In the genomic region with DNA sequence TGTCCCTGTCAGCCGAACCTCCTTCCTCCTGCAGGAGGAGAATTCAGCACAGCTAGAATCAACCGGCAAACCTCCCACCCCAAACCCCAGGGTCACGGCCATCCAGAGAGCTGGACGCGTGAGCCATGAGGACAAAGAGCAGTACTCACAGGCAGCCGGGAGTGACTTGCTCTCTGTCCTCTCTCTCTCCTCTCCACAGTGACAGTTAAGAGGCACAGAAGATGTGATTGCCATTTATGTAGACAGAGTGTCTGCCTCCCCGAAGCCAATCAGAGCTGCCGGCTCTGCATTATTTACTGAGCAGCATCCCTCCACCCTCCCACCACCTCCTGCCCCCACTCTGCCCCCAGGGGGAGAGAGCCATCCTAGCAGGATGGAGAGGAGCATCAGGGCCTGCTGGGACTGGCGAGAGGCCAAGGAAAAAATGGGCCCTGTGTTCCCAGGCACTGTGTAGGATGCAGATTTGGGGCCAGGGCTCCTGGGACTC, we compare ENCODE assay signal across 1 cellular context.
TF ChIP-seq lines count a peak whose summit lies in the region.

No MANE protein-coding gene starts in this region.

TF ChIP-seq in HepG2, 621 proteins besides CTCF, POLR2A, EP300 and RAD21 (continued from another document and continues in another):
- no peak for TF ChIP-seq ZNF282 (IDR thresholded peaks at IDR 0.05; ENCODE audit: partially characterized antibody)
- no peak for TF ChIP-seq CHD4 (IDR thresholded peaks at IDR 0.05; ENCODE audit: borderline replicate concordance, low read length)
- no peak for TF ChIP-seq ZNF747 (CRISPR knock-in tag; IDR thresholded peaks at IDR 0.05; ENCODE audit: borderline replicate concordance)
- TF ChIP-seq, protein P1, sequence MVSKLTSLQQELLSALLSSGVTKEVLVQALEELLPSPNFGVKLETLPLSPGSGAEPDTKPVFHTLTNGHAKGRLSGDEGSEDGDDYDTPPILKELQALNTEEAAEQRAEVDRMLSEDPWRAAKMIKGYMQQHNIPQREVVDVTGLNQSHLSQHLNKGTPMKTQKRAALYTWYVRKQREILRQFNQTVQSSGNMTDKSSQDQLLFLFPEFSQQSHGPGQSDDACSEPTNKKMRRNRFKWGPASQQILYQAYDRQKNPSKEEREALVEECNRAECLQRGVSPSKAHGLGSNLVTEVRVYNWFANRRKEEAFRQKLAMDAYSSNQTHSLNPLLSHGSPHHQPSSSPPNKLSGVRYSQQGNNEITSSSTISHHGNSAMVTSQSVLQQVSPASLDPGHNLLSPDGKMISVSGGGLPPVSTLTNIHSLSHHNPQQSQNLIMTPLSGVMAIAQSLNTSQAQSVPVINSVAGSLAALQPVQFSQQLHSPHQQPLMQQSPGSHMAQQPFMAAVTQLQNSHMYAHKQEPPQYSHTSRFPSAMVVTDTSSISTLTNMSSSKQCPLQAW (CRISPR knock-in tag; IDR thresholded peaks at IDR 0.05), result peak; percentile 86
- TF ChIP-seq GRHL1 (CRISPR knock-in tag; conservative IDR thresholded peaks at IDR 0.05), result no peak
- TF ChIP-seq KDM2A (CRISPR knock-in tag; IDR thresholded peaks at IDR 0.05; ENCODE audit: borderline replicate concordance, low read depth), result 0 out of 2 replicates have a peak, but pooled peaks have one; percentile 13
- no peak for TF ChIP-seq CENPT (CRISPR knock-in tag; IDR thresholded peaks at IDR 0.05; ENCODE audit: low read depth)
- TF ChIP-seq GABPB1 (CRISPR knock-in tag; IDR thresholded peaks at IDR 0.05), result 0 out of 2 replicates have a peak, but pooled peaks have one; percentile 19
- no peak for TF ChIP-seq ZNF383 (CRISPR knock-in tag; IDR thresholded peaks at IDR 0.05; ENCODE audit: borderline replicate concordance)
- TF ChIP-seq, protein P2, sequence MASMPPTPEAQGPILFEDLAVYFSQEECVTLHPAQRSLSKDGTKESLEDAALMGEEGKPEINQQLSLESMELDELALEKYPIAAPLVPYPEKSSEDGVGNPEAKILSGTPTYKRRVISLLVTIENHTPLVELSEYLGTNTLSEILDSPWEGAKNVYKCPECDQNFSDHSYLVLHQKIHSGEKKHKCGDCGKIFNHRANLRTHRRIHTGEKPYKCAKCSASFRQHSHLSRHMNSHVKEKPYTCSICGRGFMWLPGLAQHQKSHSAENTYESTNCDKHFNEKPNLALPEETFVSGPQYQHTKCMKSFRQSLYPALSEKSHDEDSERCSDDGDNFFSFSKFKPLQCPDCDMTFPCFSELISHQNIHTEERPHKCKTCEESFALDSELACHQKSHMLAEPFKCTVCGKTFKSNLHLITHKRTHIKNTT (CRISPR knock-in tag; IDR thresholded peaks at IDR 0.05), result no peak
- TF ChIP-seq ZNF775 (CRISPR knock-in tag; IDR thresholded peaks at IDR 0.05; ENCODE audit: borderline replicate concordance), result no peak
- TF ChIP-seq ZNF276 (CRISPR knock-in tag; IDR thresholded peaks at IDR 0.05; ENCODE audit: low read depth), result no peak
- no peak for TF ChIP-seq FOSL1 (CRISPR knock-in tag; IDR thresholded peaks at IDR 0.05; ENCODE audit: borderline replicate concordance)
- 0 out of 2 replicates have a peak, but pooled peaks have one; percentile 29 for TF ChIP-seq SIN3A (IDR thresholded peaks at IDR 0.05; ENCODE audit: borderline replicate concordance, low read depth, low read length)
- TF ChIP-seq HIC2 (CRISPR knock-in tag; IDR thresholded peaks at IDR 0.05; ENCODE audit: low read depth), result no peak
- TF ChIP-seq FOXP4 (CRISPR knock-in tag; IDR thresholded peaks at IDR 0.05), result peak; percentile 57; the same call in 1 of the 2 replicates
- 0 out of 2 replicates have a peak, but pooled peaks have one; percentile 54 for TF ChIP-seq MAZ (IDR thresholded peaks at IDR 0.05; ENCODE audit: borderline replicate concordance, low read depth, low read length)
- no peak; the same call in 1 of the 2 replicates for TF ChIP-seq MAZ (CRISPR knock-in tag; IDR thresholded peaks at IDR 0.05; ENCODE audit: low read depth)
- TF ChIP-seq, protein P3, sequence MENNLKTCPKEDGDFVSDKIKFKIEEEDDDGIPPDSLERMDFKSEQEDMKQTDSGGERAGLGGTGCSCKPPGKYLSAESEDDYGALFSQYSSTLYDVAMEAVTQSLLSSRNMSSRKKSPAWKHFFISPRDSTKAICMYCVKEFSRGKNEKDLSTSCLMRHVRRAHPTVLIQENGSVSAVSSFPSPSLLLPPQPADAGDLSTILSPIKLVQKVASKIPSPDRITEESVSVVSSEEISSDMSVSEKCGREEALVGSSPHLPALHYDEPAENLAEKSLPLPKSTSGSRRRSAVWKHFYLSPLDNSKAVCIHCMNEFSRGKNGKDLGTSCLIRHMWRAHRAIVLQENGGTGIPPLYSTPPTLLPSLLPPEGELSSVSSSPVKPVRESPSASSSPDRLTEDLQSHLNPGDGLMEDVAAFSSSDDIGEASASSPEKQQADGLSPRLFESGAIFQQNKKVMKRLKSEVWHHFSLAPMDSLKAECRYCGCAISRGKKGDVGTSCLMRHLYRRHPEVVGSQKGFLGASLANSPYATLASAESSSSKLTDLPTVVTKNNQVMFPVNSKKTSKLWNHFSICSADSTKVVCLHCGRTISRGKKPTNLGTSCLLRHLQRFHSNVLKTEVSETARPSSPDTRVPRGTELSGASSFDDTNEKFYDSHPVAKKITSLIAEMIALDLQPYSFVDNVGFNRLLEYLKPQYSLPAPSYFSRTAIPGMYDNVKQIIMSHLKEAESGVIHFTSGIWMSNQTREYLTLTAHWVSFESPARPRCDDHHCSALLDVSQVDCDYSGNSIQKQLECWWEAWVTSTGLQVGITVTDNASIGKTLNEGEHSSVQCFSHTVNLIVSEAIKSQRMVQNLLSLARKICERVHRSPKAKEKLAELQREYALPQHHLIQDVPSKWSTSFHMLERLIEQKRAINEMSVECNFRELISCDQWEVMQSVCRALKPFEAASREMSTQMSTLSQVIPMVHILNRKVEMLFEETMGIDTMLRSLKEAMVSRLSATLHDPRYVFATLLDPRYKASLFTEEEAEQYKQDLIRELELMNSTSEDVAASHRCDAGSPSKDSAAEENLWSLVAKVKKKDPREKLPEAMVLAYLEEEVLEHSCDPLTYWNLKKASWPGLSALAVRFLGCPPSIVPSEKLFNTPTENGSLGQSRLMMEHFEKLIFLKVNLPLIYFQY (CRISPR knock-in tag; IDR thresholded peaks at IDR 0.05; ENCODE audit: borderline replicate concordance), result no peak
- TF ChIP-seq ZNF343 (CRISPR knock-in tag; IDR thresholded peaks at IDR 0.05), result no peak
- peak; percentile 86; the same call in 1 of the 2 replicates for TF ChIP-seq THRA (CRISPR knock-in tag; IDR thresholded peaks at IDR 0.05; ENCODE audit: borderline replicate concordance)
- no peak for TF ChIP-seq FIP1L1 (IDR thresholded peaks at IDR 0.05; ENCODE audit: borderline replicate concordance, insufficient read depth, low read depth, low read length)
- no peak for TF ChIP-seq FOXP1 (IDR thresholded peaks at IDR 0.05)
- peak; percentile 31; the same call in 1 of the 2 replicates for TF ChIP-seq FOXP1 (CRISPR knock-in tag; IDR thresholded peaks at IDR 0.05)
- peak; percentile 47; the same call in 1 of the 2 replicates for TF ChIP-seq MIER2 (CRISPR knock-in tag; IDR thresholded peaks at IDR 0.05)
- TF ChIP-seq ZMYM3 (CRISPR knock-in tag; IDR thresholded peaks at IDR 0.05), result peak; percentile 73; the same call in 1 of the 2 replicates
- no peak for TF ChIP-seq PCBP1 (IDR thresholded peaks at IDR 0.05; ENCODE audit: borderline replicate concordance, low read depth, low read length)
- no peak for TF ChIP-seq ZNF430 (CRISPR knock-in tag; IDR thresholded peaks at IDR 0.05)
- TF ChIP-seq, protein P4, sequence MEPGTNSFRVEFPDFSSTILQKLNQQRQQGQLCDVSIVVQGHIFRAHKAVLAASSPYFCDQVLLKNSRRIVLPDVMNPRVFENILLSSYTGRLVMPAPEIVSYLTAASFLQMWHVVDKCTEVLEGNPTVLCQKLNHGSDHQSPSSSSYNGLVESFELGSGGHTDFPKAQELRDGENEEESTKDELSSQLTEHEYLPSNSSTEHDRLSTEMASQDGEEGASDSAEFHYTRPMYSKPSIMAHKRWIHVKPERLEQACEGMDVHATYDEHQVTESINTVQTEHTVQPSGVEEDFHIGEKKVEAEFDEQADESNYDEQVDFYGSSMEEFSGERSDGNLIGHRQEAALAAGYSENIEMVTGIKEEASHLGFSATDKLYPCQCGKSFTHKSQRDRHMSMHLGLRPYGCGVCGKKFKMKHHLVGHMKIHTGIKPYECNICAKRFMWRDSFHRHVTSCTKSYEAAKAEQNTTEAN (CRISPR knock-in tag; conservative IDR thresholded peaks at IDR 0.05), result no peak
- TF ChIP-seq ZNF337 (CRISPR knock-in tag; IDR thresholded peaks at IDR 0.05; ENCODE audit: borderline replicate concordance, low read depth), result no peak
- TF ChIP-seq ZNF431 (CRISPR knock-in tag; IDR thresholded peaks at IDR 0.05; ENCODE audit: borderline replicate concordance, low read depth), result peak; percentile 82; the same call in 1 of the 2 replicates
- TF ChIP-seq ZBTB20 (CRISPR knock-in tag; IDR thresholded peaks at IDR 0.05; ENCODE audit: borderline replicate concordance, low read depth), result no peak
- 0 out of 2 replicates have a peak, but pooled peaks have one; percentile 30 for TF ChIP-seq KMT2B (CRISPR knock-in tag; IDR thresholded peaks at IDR 0.05)
- no peak for TF ChIP-seq NCOA1 (CRISPR knock-in tag; IDR thresholded peaks at IDR 0.05)
- no peak for TF ChIP-seq ZNF33B (CRISPR knock-in tag; IDR thresholded peaks at IDR 0.05)
